ENCODE assay signal across 20 cellular contexts in the genomic region with DNA sequence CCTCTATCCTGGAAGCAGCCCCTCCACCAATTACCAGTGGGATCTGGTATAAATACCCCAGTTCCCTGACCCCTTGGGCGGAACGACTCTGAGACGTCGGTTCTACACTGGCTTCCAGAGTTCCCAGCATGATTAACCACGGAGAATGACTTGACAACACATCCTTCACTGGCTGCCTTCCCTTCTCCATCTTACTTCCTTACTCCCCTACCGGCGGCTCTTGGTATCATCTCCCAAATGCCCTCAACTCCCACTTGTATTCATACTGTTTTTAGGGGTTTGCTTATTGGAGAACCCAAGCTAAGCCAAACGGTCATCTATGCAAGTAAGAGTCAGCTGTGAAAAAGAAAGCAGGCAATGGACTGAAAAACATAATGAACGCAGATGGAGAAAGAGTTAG.
"Had no signal": no experiment of that assay in that cellular context is flagged by ENCODE, and none has a peak within 500 bp of the region (broad histone marks: within the 10 kb centered on the region; RNA-seq: fewer than 3 reads in every experiment).

No MANE protein-coding gene starts in this region.

- H3K27ac Mint-ChIP-seq: activated naive CD8-positive, alpha-beta T cell treated with anti-CD3 and anti-CD28 coated beads, Interleukin-2, amount 10 ng/mL, durations not matched to agents 7 days and 5 days; naive thymus-derived CD8-positive, alpha-beta T cell had no signal

- H3K4me3 ChIP-seq: breast epithelium, colonic mucosa, gastroesophageal sphincter, left lung, skin epidermis, transverse colon had no signal

- H3K36me3 Mint-ChIP-seq: activated naive CD8-positive, alpha-beta T cell treated with anti-CD3 and anti-CD28 coated beads, Interleukin-2, amount 10 ng/mL, durations not matched to agents 7 days and 5 days; naive thymus-derived CD8-positive, alpha-beta T cell had no signal

- H3K4me1 ChIP-seq: breast epithelium, colonic mucosa, gastroesophageal sphincter, left lung, parathyroid adenoma, transverse colon had no signal

- H3K9me3 ChIP-seq: breast epithelium, colonic mucosa, gastroesophageal sphincter, left lung, neutrophil, transverse colon had no signal

- H3K27ac ChIP-seq: breast epithelium, colonic mucosa, gastroesophageal sphincter, left lung, neutrophil, parathyroid adenoma, skin epidermis, transverse colon had no signal

- H3K27me3 ChIP-seq: breast epithelium, colonic mucosa, gastroesophageal sphincter, left lung had no signal

- DNase-seq: activated CD4-positive, alpha-beta T cell treated with anti-CD3 and anti-CD28 coated beads for 1 hour; activated CD4-positive, alpha-beta T cell treated with anti-CD3 and anti-CD28 coated beads, Interleukin-2, amount 50 U/mL, for 4 hours; activated naive CD4-positive, alpha-beta T cell; activated naive CD8-positive, alpha-beta T cell treated with anti-CD3 and anti-CD28 coated beads, Interleukin-2, amount 10 ng/mL, durations not matched to agents 7 days and 5 days; activated T-cell treated with anti-CD3 and anti-CD28 coated beads for 4 hours; anterior cingulate cortex; colonic mucosa; effector CD4-positive, alpha-beta T cell; left lung; naive thymus-derived CD8-positive, alpha-beta T cell; stimulated activated CD4-positive, alpha-beta T cell treated with anti-CD3 and anti-CD28 coated beads, Interleukin-15, amount 100 ng/mL, for 24 hours; stimulated activated CD4-positive, alpha-beta T cell treated with anti-CD3 and anti-CD28 coated beads, Interleukin-4, amount 100 ng/mL, for 4 hours; stimulated activated CD8-positive, alpha-beta memory T cell treated with anti-CD3 and anti-CD28 coated beads, Interleukin-4, amount 100 ng/mL, for 48 hours; stimulated activated naive CD4-positive, alpha-beta T cell treated with Interleukin-2 at 50 U/mL for 16 hours; transverse colon had no signal

- H3K4me3 Mint-ChIP-seq: activated naive CD8-positive, alpha-beta T cell treated with anti-CD3 and anti-CD28 coated beads, Interleukin-2, amount 10 ng/mL, durations not matched to agents 7 days and 5 days; naive thymus-derived CD8-positive, alpha-beta T cell had no signal

- H3K36me3 ChIP-seq: breast epithelium, colonic mucosa, gastroesophageal sphincter, left lung, neutrophil, transverse colon had no signal

- H3K4me1 Mint-ChIP-seq: activated naive CD8-positive, alpha-beta T cell treated with anti-CD3 and anti-CD28 coated beads, Interleukin-2, amount 10 ng/mL, durations not matched to agents 7 days and 5 days had no signal

- ATAC-seq: gastroesophageal sphincter; left lung; naive thymus-derived CD8-positive, alpha-beta T cell had no signal

- H3K9me3 Mint-ChIP-seq: activated naive CD8-positive, alpha-beta T cell treated with anti-CD3 and anti-CD28 coated beads, Interleukin-2, amount 10 ng/mL, durations not matched to agents 7 days and 5 days had no signal
